1 cellular context compared by ENCODE assay signal in genomic region chr19:18233224-18233825, GRCh38.
TF ChIP-seq lines count a peak whose summit lies in the region.

No MANE protein-coding gene starts in this region.

TF ChIP-seq in HepG2, 621 proteins besides CTCF, POLR2A, EP300 and RAD21 (continued from another document and continues in another):
- TF ChIP-seq ZNF276 (CRISPR knock-in tag; IDR thresholded peaks at IDR 0.05; ENCODE audit: low read depth) (0 out of 2 replicates have a peak, but pooled peaks have one; percentile 53), ZGPAT (CRISPR knock-in tag; IDR thresholded peaks at IDR 0.05) (peak; percentile 87), REL (CRISPR knock-in tag; conservative IDR thresholded peaks at IDR 0.05) (peak; percentile 82; the same call in 1 of the 2 replicates), SKIL (CRISPR knock-in tag; IDR thresholded peaks at IDR 0.05; ENCODE audit: borderline replicate concordance) (peak; percentile 43; the same call in 1 of the 2 replicates), ZNF776 (CRISPR knock-in tag; IDR thresholded peaks at IDR 0.05) (peak; percentile 92; the same call in 1 of the 2 replicates), ZNF280D (CRISPR knock-in tag; IDR thresholded peaks at IDR 0.05) (peak; percentile 81; the same call in 1 of the 2 replicates), SALL2 (CRISPR knock-in tag; IDR thresholded peaks at IDR 0.05) (peak; percentile 76), IRF1 (CRISPR knock-in tag; IDR thresholded peaks at IDR 0.05; ENCODE audit: low read depth) (no peak), KAT2B (IDR thresholded peaks at IDR 0.05; ENCODE audit: borderline replicate concordance, low read depth, low read length) (no peak), ZNF446 (CRISPR knock-in tag; IDR thresholded peaks at IDR 0.05) (peak; percentile 85), ZFP91 (CRISPR knock-in tag; IDR thresholded peaks at IDR 0.05; ENCODE audit: borderline replicate concordance) (peak; percentile 69), YY1 (IDR thresholded peaks at IDR 0.05; ENCODE audit: insufficient read depth, insufficient replicate concordance, low read depth, low read length) (no peak), ZFP36 (IDR thresholded peaks at IDR 0.05; ENCODE audit: borderline replicate concordance, low read depth, low read length, partially characterized antibody) (no peak), ZNF672 (CRISPR knock-in tag; IDR thresholded peaks at IDR 0.05) (no peak), TSC22D2 (CRISPR knock-in tag; IDR thresholded peaks at IDR 0.05; ENCODE audit: borderline replicate concordance) (peak; percentile 98), CREB3 (CRISPR knock-in tag; IDR thresholded peaks at IDR 0.05) (peak; percentile 93; the same call in 1 of the 2 replicates), NR1H2 (CRISPR knock-in tag; IDR thresholded peaks at IDR 0.05; ENCODE audit: borderline replicate concordance, low read depth) (no peak), TIGD3 (CRISPR knock-in tag; IDR thresholded peaks at IDR 0.05; ENCODE audit: borderline replicate concordance) (peak; percentile 77; the same call in 1 of the 2 replicates), ZNF407 (CRISPR knock-in tag; IDR thresholded peaks at IDR 0.05; ENCODE audit: not compliant biosample characterization) (peak; percentile 87), DNMT1 (CRISPR knock-in tag; IDR thresholded peaks at IDR 0.05) (no peak), PCBP2 (optimal IDR thresholded peaks at IDR 0.05; ENCODE audit: low read depth, low read length, poor library complexity, severe bottlenecking) (no peak), KDM6A (CRISPR knock-in tag; IDR thresholded peaks at IDR 0.05; ENCODE audit: low read depth) (no peak; the same call in 1 of the 2 replicates), NFIC (IDR thresholded peaks at IDR 0.05; ENCODE audit: low read length) (no peak), THAP8 (CRISPR knock-in tag; IDR thresholded peaks at IDR 0.05; ENCODE audit: borderline replicate concordance) (0 out of 2 replicates have a peak, but pooled peaks have one; percentile 22)
